27 cellular contexts compared by ENCODE assay signal in genomic region chr6:96022225-96022624, GRCh38. TPM values are rescaled to one million over a fixed set of nuclear protein-coding genes. Genes with fewer than 3 reads are reported as not detected.
"Had no signal": no experiment of that assay in that cellular context is flagged by ENCODE, and none has a peak within 500 bp of the region (broad histone marks: within the 10 kb centered on the region; RNA-seq: fewer than 3 reads in every experiment).

No MANE protein-coding gene starts in this region.

- H3K9me3 Mint-ChIP-seq: activated CD4-positive, alpha-beta T cell treated with anti-CD3 and anti-CD28 coated beads, Interleukin-2, amount 10 ng/mL, durations not matched to agents 24 days and 14 days; activated CD8-positive, alpha-beta T cell treated with anti-CD3 and anti-CD28 coated beads for 36 hours; activated naive CD4-positive, alpha-beta T cell treated with anti-CD3 and anti-CD28 coated beads, Interleukin-2, amount 10 ng/mL, durations not matched to agents 7 days and 5 days; nephron had no signal

- H3K4me3 ChIP-seq: coronary artery, heart right ventricle, ovary, psoas muscle, right atrium auricular region, thyroid gland, upper lobe of right lung had no signal

- H3K27me3 ChIP-seq: ovary, right atrium auricular region, thyroid gland, upper lobe of right lung had no signal

- H3K27ac ChIP-seq: coronary artery, heart right ventricle, neutrophil, ovary, psoas muscle, right atrium auricular region, thyroid gland, upper lobe of right lung had no signal

- H3K4me1 ChIP-seq: heart right ventricle, psoas muscle, right atrium auricular region, thyroid gland, upper lobe of right lung had no signal

- H3K36me3 ChIP-seq: heart right ventricle, neutrophil, ovary, right atrium auricular region, thyroid gland, upper lobe of right lung had no signal

- H3K4me1 Mint-ChIP-seq: activated CD4-positive, alpha-beta T cell treated with anti-CD3 and anti-CD28 coated beads, Interleukin-2, amount 10 ng/mL, durations not matched to agents 24 days and 14 days; activated CD8-positive, alpha-beta memory T cell treated with anti-CD3 and anti-CD28 coated beads, Interleukin-2, amount 10 ng/mL, durations not matched to agents 7 days and 5 days; activated naive CD4-positive, alpha-beta T cell treated with anti-CD3 and anti-CD28 coated beads, Interleukin-2, amount 10 ng/mL, durations not matched to agents 7 days and 5 days; nephron had no signal

- H3K27me3 Mint-ChIP-seq: activated CD8-positive, alpha-beta T cell treated with anti-CD3 and anti-CD28 coated beads for 36 hours; activated naive CD4-positive, alpha-beta T cell treated with anti-CD3 and anti-CD28 coated beads, Interleukin-2, amount 10 ng/mL, durations not matched to agents 7 days and 5 days had no signal

- ATAC-seq: activated CD4-positive, CD25-positive, alpha-beta regulatory T cell treated with anti-CD3 and anti-CD28 coated beads, Interleukin-2, amount 50 U/mL, for 24 hours; activated CD8-positive, alpha-beta memory T cell treated with anti-CD3 and anti-CD28 coated beads, Interleukin-2, amount 10 ng/mL, durations not matched to agents 7 days and 5 days; activated CD8-positive, alpha-beta T cell treated with anti-CD3 and anti-CD28 coated beads for 36 hours; heart right ventricle; left colon; psoas muscle; stimulated activated naive CD8-positive, alpha-beta T cell treated with anti-CD3 and anti-CD28 coated beads, Interleukin-15, Interleukin-2, amounts not matched to agents 100 U/mL and 50 U/mL, for 24 hours; upper lobe of right lung had no signal

- DNase-seq: activated CD4-positive, alpha-beta T cell treated with anti-CD3 and anti-CD28 coated beads, Interleukin-2, amount 10 ng/mL, durations not matched to agents 24 days and 14 days; activated CD8-positive, alpha-beta memory T cell treated with anti-CD3 and anti-CD28 coated beads, Interleukin-2, amount 10 ng/mL, durations not matched to agents 7 days and 5 days; activated CD8-positive, alpha-beta T cell treated with anti-CD3 and anti-CD28 coated beads for 36 hours; activated effector memory CD4-positive, alpha-beta T cell treated with anti-CD3 and anti-CD28 coated beads, Interleukin-2, amount 50 U/mL, for 16 hours; activated naive CD4-positive, alpha-beta T cell treated with anti-CD3 and anti-CD28 coated beads, Interleukin-2, amount 10 ng/mL, durations not matched to agents 7 days and 5 days; activated T-cell treated with anti-CD3 and anti-CD28 coated beads for 4 hours; amygdala; heart right ventricle; islet precursor cell; left colon; mesenchymal stem cell; ovary; psoas muscle; stimulated activated CD4-positive, alpha-beta T cell treated with anti-CD3 and anti-CD28 coated beads, Interleukin-12 subunit alpha, Interleukin-12 subunit beta, amount 100 ng/mL, for 4 hours; stimulated activated CD4-positive, alpha-beta T cell treated with anti-CD3 and anti-CD28 coated beads, Interleukin-4, amount 100 ng/mL, for 4 hours; stimulated activated naive CD8-positive, alpha-beta T cell treated with anti-CD3 and anti-CD28 coated beads, Interleukin-15, Interleukin-2, amounts not matched to agents 100 U/mL and 50 U/mL, for 24 hours; thyroid gland; upper lobe of right lung had no signal

- H3K9me3 ChIP-seq: neutrophil, ovary, psoas muscle, right atrium auricular region, thyroid gland, upper lobe of right lung had no signal

- H3K27ac Mint-ChIP-seq: activated CD4-positive, alpha-beta T cell treated with anti-CD3 and anti-CD28 coated beads, Interleukin-2, amount 10 ng/mL, durations not matched to agents 24 days and 14 days; activated CD8-positive, alpha-beta memory T cell treated with anti-CD3 and anti-CD28 coated beads, Interleukin-2, amount 10 ng/mL, durations not matched to agents 7 days and 5 days; activated CD8-positive, alpha-beta T cell treated with anti-CD3 and anti-CD28 coated beads for 36 hours; activated naive CD4-positive, alpha-beta T cell treated with anti-CD3 and anti-CD28 coated beads, Interleukin-2, amount 10 ng/mL, durations not matched to agents 7 days and 5 days; nephron had no signal

- H3K36me3 Mint-ChIP-seq: activated CD8-positive, alpha-beta memory T cell treated with anti-CD3 and anti-CD28 coated beads, Interleukin-2, amount 10 ng/mL, durations not matched to agents 7 days and 5 days; activated naive CD4-positive, alpha-beta T cell treated with anti-CD3 and anti-CD28 coated beads, Interleukin-2, amount 10 ng/mL, durations not matched to agents 7 days and 5 days had no signal

- H3K4me3 Mint-ChIP-seq: activated CD4-positive, alpha-beta T cell treated with anti-CD3 and anti-CD28 coated beads, Interleukin-2, amount 10 ng/mL, durations not matched to agents 24 days and 14 days; activated CD8-positive, alpha-beta memory T cell treated with anti-CD3 and anti-CD28 coated beads, Interleukin-2, amount 10 ng/mL, durations not matched to agents 7 days and 5 days; activated CD8-positive, alpha-beta T cell treated with anti-CD3 and anti-CD28 coated beads for 36 hours; activated naive CD4-positive, alpha-beta T cell treated with anti-CD3 and anti-CD28 coated beads, Interleukin-2, amount 10 ng/mL, durations not matched to agents 7 days and 5 days; nephron had no signal

RNA-seq across cellular contexts. Expression of gene FUT9, which starts 6.5 kb away (rescaled TPM):
- total RNA-seq: activated CD4-positive, alpha-beta T cell treated with anti-CD3 and anti-CD28 coated beads, Interleukin-2, amount 10 ng/mL, durations not matched to agents 24 days and 14 days; activated CD8-positive, alpha-beta memory T cell treated with anti-CD3 and anti-CD28 coated beads, Interleukin-2, amount 10 ng/mL, durations not matched to agents 7 days and 5 days; activated CD8-positive, alpha-beta T cell treated with anti-CD3 and anti-CD28 coated beads for 36 hours; bronchial epithelial cell; fibroblast of villous mesenchyme; heart right ventricle; myocyte; psoas muscle; right atrium auricular region; subcutaneous adipose tissue; thyroid gland; upper lobe of right lung had no signal
- polyA plus RNA-seq: heart right ventricle had no signal
